ENCODE assay signal across 24 cellular contexts in the genomic region with DNA sequence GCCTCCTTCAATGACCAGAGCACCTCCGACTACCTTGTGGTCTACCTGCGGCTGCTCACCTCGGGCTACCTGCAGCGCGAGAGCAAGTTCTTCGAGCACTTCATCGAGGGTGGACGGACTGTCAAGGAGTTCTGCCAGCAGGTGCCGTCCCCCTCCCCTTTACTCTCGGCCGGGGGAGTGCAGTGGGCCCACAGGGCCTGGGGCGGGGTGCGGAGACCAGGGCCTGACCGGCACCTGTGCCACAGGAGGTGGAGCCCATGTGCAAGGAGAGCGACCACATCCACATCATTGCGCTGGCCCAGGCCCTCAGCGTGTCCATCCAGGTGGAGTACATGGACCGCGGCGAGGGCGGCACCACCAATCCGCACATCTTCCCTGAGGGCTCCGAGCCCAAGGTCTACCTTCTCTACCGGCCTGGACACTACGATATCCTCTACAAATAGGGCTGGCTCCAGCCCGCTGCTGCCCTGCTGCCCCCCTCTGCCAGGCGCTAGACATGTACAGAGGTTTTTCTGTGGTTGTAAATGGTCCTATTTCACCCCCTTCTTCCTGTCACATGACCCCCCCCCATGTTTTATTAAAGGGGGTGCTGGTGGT. TPM values are rescaled to one million over a fixed set of nuclear protein-coding genes. Genes with fewer than 3 reads are reported as not detected.
"Had no signal": no experiment of that assay in that cellular context is flagged by ENCODE, and none has a peak within 500 bp of the region (broad histone marks: within the 10 kb centered on the region; RNA-seq: fewer than 3 reads in every experiment).

No MANE protein-coding gene starts in this region.

- FAIRE-seq: keratinocyte had no signal

- H3K27ac ChIP-seq: tibial nerve, uterus had no signal

- H3K27ac Mint-ChIP-seq: activated naive CD8-positive, alpha-beta T cell treated with anti-CD3 and anti-CD28 coated beads, Interleukin-2, amount 10 ng/mL, durations not matched to agents 7 days and 5 days; activated T-helper 2 cell treated with anti-CD3 and anti-CD28 coated beads, Interferon-gamma antibody, Interleukin-2, Interleukin-4, amounts not matched to agents 10 μg/mL and 5 μg/mL and 100 μg/mL, durations not matched to agents 14 hours and 24 hours and 36 hours; mesothelial cell of epicardium; nephron progenitor cell; progenitor cell of endocrine pancreas; stimulated activated naive CD8-positive, alpha-beta T cell treated with anti-CD3 and anti-CD28 coated beads, Interleukin-15, Interleukin-2, amounts not matched to agents 100 ng/mL and 50 ng/mL, for 24 hours had no signal

- H3K9me3 ChIP-seq: tibial nerve, uterus had no signal

- H3K36me3 ChIP-seq: uterus had no signal

- ATAC-seq: left lobe of liver had no signal

- H3K27me3 ChIP-seq: dorsolateral prefrontal cortex, tibial nerve, uterus had no signal

- H3K4me3 ChIP-seq: dorsolateral prefrontal cortex, lung, tibial nerve, uterus had no signal

- H3K27me3 Mint-ChIP-seq: activated naive CD8-positive, alpha-beta T cell treated with anti-CD3 and anti-CD28 coated beads, Interleukin-2, amount 10 ng/mL, durations not matched to agents 7 days and 5 days had no signal

- H3K4me3 Mint-ChIP-seq: activated naive CD8-positive, alpha-beta T cell treated with anti-CD3 and anti-CD28 coated beads, Interleukin-2, amount 10 ng/mL, durations not matched to agents 7 days and 5 days; mesothelial cell of epicardium; nephron progenitor cell; stimulated activated naive CD8-positive, alpha-beta T cell treated with anti-CD3 and anti-CD28 coated beads, Interleukin-15, Interleukin-2, amounts not matched to agents 100 ng/mL and 50 ng/mL, for 24 hours had no signal

- DNase-seq: activated CD4-positive, alpha-beta T cell treated with anti-CD3 and anti-CD28 coated beads, Interleukin-2, amount 50 U/mL, for 48 hours; activated naive CD4-positive, alpha-beta T cell treated with Interleukin-2 at 50 U/mL for 16 hours; activated naive CD8-positive, alpha-beta T cell treated with anti-CD3 and anti-CD28 coated beads, Interleukin-2, amount 10 ng/mL, durations not matched to agents 7 days and 5 days; activated T-cell treated with anti-CD3 and anti-CD28 coated beads for 4 hours; amygdala; dorsolateral prefrontal cortex; foreskin melanocyte; glutamatergic neuron; hippocampal formation; nephron progenitor cell; stimulated activated CD4-positive, alpha-beta T cell treated with anti-CD3 and anti-CD28 coated beads, Interleukin-2, amount 100 ng/mL, for 24 hours; T-helper 2 cell; uterus had no signal

- H3K9me3 Mint-ChIP-seq: activated naive CD8-positive, alpha-beta T cell treated with anti-CD3 and anti-CD28 coated beads, Interleukin-2, amount 10 ng/mL, durations not matched to agents 7 days and 5 days; activated T-helper 2 cell treated with anti-CD3 and anti-CD28 coated beads, Interferon-gamma antibody, Interleukin-2, Interleukin-4, amounts not matched to agents 10 μg/mL and 5 μg/mL and 100 μg/mL, durations not matched to agents 14 hours and 24 hours and 36 hours; mesothelial cell of epicardium; nephron progenitor cell; stimulated activated naive CD8-positive, alpha-beta T cell treated with anti-CD3 and anti-CD28 coated beads, Interleukin-15, Interleukin-2, amounts not matched to agents 100 ng/mL and 50 ng/mL, for 24 hours had no signal

RNA-seq across cellular contexts. Expression of a gene that starts 38.5 kb away (rescaled TPM):
- total RNA-seq: activated naive CD8-positive, alpha-beta T cell treated with anti-CD3 and anti-CD28 coated beads, Interleukin-2, amount 10 ng/mL, durations not matched to agents 7 days and 5 days; activated T-helper 2 cell treated with anti-CD3 and anti-CD28 coated beads, Interferon-gamma antibody, Interleukin-2, Interleukin-4, amounts not matched to agents 10 μg/mL and 5 μg/mL and 100 μg/mL, durations not matched to agents 14 hours and 24 hours and 36 hours; epithelial cell of proximal tubule; left lobe of liver; myocyte; omental fat pad had no signal
- polyA plus RNA-seq: keratinocyte had no signal
